In genomic region chr3:194481525-194482195, GRCh38 we compare ENCODE assay signal across 10 cellular contexts. TPM values are rescaled to one million over a fixed set of nuclear protein-coding genes. Genes with fewer than 3 reads are reported as not detected.
A peak's percentile ranks its signal among the peaks of the same experiment; 100 is the strongest.
DNase-seq lines count a peak whose midpoint lies in the region; TF ChIP-seq lines count a peak whose summit lies in the region.
"Had no signal": no experiment of that assay in that cellular context is flagged by ENCODE, and none has a peak within 500 bp of the region (broad histone marks: within the 10 kb centered on the region; RNA-seq: fewer than 3 reads in every experiment).

No MANE protein-coding gene starts in this region.

- H3K27me3 ChIP-seq in Loucy (ENCODE audit: insufficient read depth, low read length, poor library complexity, severe bottlenecking) (no peaks in the 10 kb centered on the region), skeletal muscle satellite cell (ENCODE audit: control insufficient read depth, insufficient read depth, low read length) (no peaks in the 10 kb centered on the region)

- H2AFZ ChIP-seq in Loucy (ENCODE audit: low read length) = no peak overlapping the region

- peaks cover 46% of the 10 kb centered on the region for H3K4me1 Mint-ChIP-seq in activated CD4-positive, alpha-beta memory T cell treated with anti-CD3 and anti-CD28 coated beads for 36 hours (ENCODE audit: low read depth)
- H3K4me1 Mint-ChIP-seq in activated CD4-positive, alpha-beta memory T cell treated with anti-CD3 and anti-CD28 coated beads, Interleukin-2, amount 10 ng/mL, durations not matched to agents 7 days and 5 days = peaks cover 45% of the 10 kb centered on the region
- H3K4me1 Mint-ChIP-seq in dendritic cell treated with granulocyte-macrophage colony-stimulating factor and Interleukin-4, amounts not matched to agents 40 ng/mL and 50 ng/mL, for 4 days (ENCODE audit: low read depth) = peaks cover 43% of the 10 kb centered on the region

- H3K4me3 ChIP-seq in Loucy (ENCODE audit: low read length, poor library complexity, severe bottlenecking) (peak overlapping the region; percentile 12), skeletal muscle satellite cell (ENCODE audit: low read length) (no peak overlapping the region)

- no peaks in the 10 kb centered on the region for H3K36me3 ChIP-seq in Loucy (ENCODE audit: insufficient read depth, low read length)
- H3K36me3 ChIP-seq in skeletal muscle satellite cell (ENCODE audit: insufficient read depth, low read length) = peaks cover 28% of the 10 kb centered on the region

- no peaks in the 10 kb centered on the region for H3K27me3 Mint-ChIP-seq in activated CD4-positive, alpha-beta memory T cell treated with anti-CD3 and anti-CD28 coated beads for 36 hours
- no peaks in the 10 kb centered on the region for H3K27me3 Mint-ChIP-seq in activated CD4-positive, alpha-beta memory T cell treated with anti-CD3 and anti-CD28 coated beads, Interleukin-2, amount 10 ng/mL, durations not matched to agents 7 days and 5 days
- H3K27me3 Mint-ChIP-seq in dendritic cell treated with granulocyte-macrophage colony-stimulating factor and Interleukin-4, amounts not matched to agents 40 ng/mL and 50 ng/mL, for 4 days = no peaks in the 10 kb centered on the region
- H3K27me3 Mint-ChIP-seq: activated naive CD8-positive, alpha-beta T cell treated with anti-CD3 and anti-CD28 coated beads, Interleukin-2, amount 10 ng/mL, durations not matched to agents 7 days and 5 days had no signal

- H3K9me3 ChIP-seq in Loucy (ENCODE audit: insufficient read depth, low read depth, low read length) = no peaks in the 10 kb centered on the region
- no peaks in the 10 kb centered on the region for H3K9me3 ChIP-seq in skeletal muscle satellite cell (replicated peaks; ENCODE audit: low read length)

- H3F3A ChIP-seq in Loucy (ENCODE audit: low read depth) = no peaks in the 10 kb centered on the region

- peaks cover 95% of the 10 kb centered on the region for H3K79me2 ChIP-seq in Loucy (ENCODE audit: insufficient read depth, low read length)

- no peaks in the 10 kb centered on the region for H3K9me3 Mint-ChIP-seq in activated CD4-positive, alpha-beta memory T cell treated with anti-CD3 and anti-CD28 coated beads for 36 hours
- H3K9me3 Mint-ChIP-seq in activated CD4-positive, alpha-beta memory T cell treated with anti-CD3 and anti-CD28 coated beads, Interleukin-2, amount 10 ng/mL, durations not matched to agents 7 days and 5 days = no peaks in the 10 kb centered on the region
- no peaks in the 10 kb centered on the region for H3K9me3 Mint-ChIP-seq in dendritic cell treated with granulocyte-macrophage colony-stimulating factor and Interleukin-4, amounts not matched to agents 40 ng/mL and 50 ng/mL, for 4 days
- H3K9me3 Mint-ChIP-seq: activated naive CD8-positive, alpha-beta T cell treated with anti-CD3 and anti-CD28 coated beads, Interleukin-2, amount 10 ng/mL, durations not matched to agents 7 days and 5 days had no signal

- no peak for DNase-seq in activated CD4-positive, alpha-beta memory T cell treated with anti-CD3 and anti-CD28 coated beads for 36 hours
- no peak for DNase-seq in activated CD4-positive, alpha-beta memory T cell treated with anti-CD3 and anti-CD28 coated beads, Interleukin-2, amount 10 ng/mL, durations not matched to agents 7 days and 5 days
- DNase-seq in amygdala (lab: John Stamatoyannopoulos, UW) (no peak), NCI-H226 (no peak), hypothalamus (lab: John Stamatoyannopoulos, UW) (no peak)
- DNase-seq: activated naive CD8-positive, alpha-beta T cell treated with anti-CD3 and anti-CD28 coated beads, Interleukin-2, amount 10 ng/mL, durations not matched to agents 7 days and 5 days; dermis blood vessel endothelial cell had no signal

- no peak for TF ChIP-seq CTCF in Loucy (conservative IDR thresholded peaks at IDR 0.05; ENCODE audit: low read length)

- no peaks in the 10 kb centered on the region for H3K9me2 ChIP-seq in Loucy (replicated peaks; ENCODE audit: low read depth, low read length)

- CTCF ChIA-PET in activated CD4-positive, alpha-beta memory T cell treated with anti-CD3 and anti-CD28 coated beads for 36 hours (lab: Charles Lee) = interaction anchor here (2.0 to 3.3 kb wide), 2 partner anchors 10 to 92 kb away, joined by 8 to 17 read pairs; no protein-coding TSS in a partner anchor
- CTCF ChIA-PET in activated CD4-positive, alpha-beta memory T cell treated with anti-CD3 and anti-CD28 coated beads, Interleukin-2, amount 10 ng/mL, durations not matched to agents 7 days and 5 days (lab: Charles Lee) = interaction anchor here (1.5 kb wide), 1 partner anchor 10 kb away, joined by 5 read pairs; no protein-coding TSS in a partner anchor

- peaks cover 31% of the 10 kb centered on the region for H3K36me3 Mint-ChIP-seq in activated CD4-positive, alpha-beta memory T cell treated with anti-CD3 and anti-CD28 coated beads for 36 hours
- peaks cover 33% of the 10 kb centered on the region for H3K36me3 Mint-ChIP-seq in activated CD4-positive, alpha-beta memory T cell treated with anti-CD3 and anti-CD28 coated beads, Interleukin-2, amount 10 ng/mL, durations not matched to agents 7 days and 5 days (ENCODE audit: low read depth)
- H3K36me3 Mint-ChIP-seq in dendritic cell treated with granulocyte-macrophage colony-stimulating factor and Interleukin-4, amounts not matched to agents 40 ng/mL and 50 ng/mL, for 4 days (ENCODE audit: low read depth) = peaks cover 22% of the 10 kb centered on the region

- peaks cover 86% of the 10 kb centered on the region for H4K20me1 ChIP-seq in Loucy (ENCODE audit: insufficient read depth, low read length, poor library complexity, severe bottlenecking)

- H3K4me1 ChIP-seq in Loucy (ENCODE audit: insufficient read depth, low read length, poor library complexity, severe bottlenecking) = peaks cover 63% of the 10 kb centered on the region
- peaks cover 38% of the 10 kb centered on the region for H3K4me1 ChIP-seq in skeletal muscle satellite cell (ENCODE audit: control insufficient read depth, insufficient read depth, low read length)

- intact Hi-C loops in activated CD4-positive, alpha-beta memory T cell treated with anti-CD3 and anti-CD28 coated beads for 36 hours (cut with micrococcal nuclease) = no loop called here
- intact Hi-C loops in dendritic cell treated with granulocyte-macrophage colony-stimulating factor and Interleukin-4, amounts not matched to agents 40 ng/mL and 50 ng/mL, for 4 days (cut with micrococcal nuclease) = no loop called here

- H3K27ac Mint-ChIP-seq in activated CD4-positive, alpha-beta memory T cell treated with anti-CD3 and anti-CD28 coated beads for 36 hours = peak overlapping the region; percentile 67
- no peak overlapping the region for H3K27ac Mint-ChIP-seq in activated CD4-positive, alpha-beta memory T cell treated with anti-CD3 and anti-CD28 coated beads, Interleukin-2, amount 10 ng/mL, durations not matched to agents 7 days and 5 days
- peak overlapping the region; percentile 21 for H3K27ac Mint-ChIP-seq in dendritic cell treated with granulocyte-macrophage colony-stimulating factor and Interleukin-4, amounts not matched to agents 40 ng/mL and 50 ng/mL, for 4 days

- H3K4me3 Mint-ChIP-seq in activated CD4-positive, alpha-beta memory T cell treated with anti-CD3 and anti-CD28 coated beads for 36 hours = peak overlapping the region; percentile 35
- H3K4me3 Mint-ChIP-seq in activated CD4-positive, alpha-beta memory T cell treated with anti-CD3 and anti-CD28 coated beads, Interleukin-2, amount 10 ng/mL, durations not matched to agents 7 days and 5 days = no peak overlapping the region
- H3K4me3 Mint-ChIP-seq in dendritic cell treated with granulocyte-macrophage colony-stimulating factor and Interleukin-4, amounts not matched to agents 40 ng/mL and 50 ng/mL, for 4 days = no peak overlapping the region
- H3K4me3 Mint-ChIP-seq: activated naive CD8-positive, alpha-beta T cell treated with anti-CD3 and anti-CD28 coated beads, Interleukin-2, amount 10 ng/mL, durations not matched to agents 7 days and 5 days had no signal

- POLR2A ChIA-PET in activated CD4-positive, alpha-beta memory T cell treated with anti-CD3 and anti-CD28 coated beads for 36 hours (lab: Charles Lee) = no interaction called here
- POLR2A ChIA-PET in activated CD4-positive, alpha-beta memory T cell treated with anti-CD3 and anti-CD28 coated beads, Interleukin-2, amount 10 ng/mL, durations not matched to agents 7 days and 5 days (lab: Charles Lee) = interaction anchor here (1.3 kb wide), 1 partner anchor 10 kb away, joined by 4 read pairs; no protein-coding TSS in a partner anchor

- H3K4me2 ChIP-seq in Loucy (ENCODE audit: low read depth, low read length, poor library complexity, severe bottlenecking) (peak overlapping the region; percentile 63), skeletal muscle satellite cell (ENCODE audit: low read length) (peak overlapping the region; percentile 58)

- H3K9ac ChIP-seq in Loucy (ENCODE audit: low read depth, low read length, poor library complexity, severe bottlenecking) (peak overlapping the region; percentile 11), skeletal muscle satellite cell (ENCODE audit: low read depth, low read length) (peak overlapping the region; percentile 49)

RNA-seq across cellular contexts. Expression of gene ATP13A3, which starts 5.1 kb away (rescaled TPM):
- 100 to 1,000 TPM; 136 to 145 TPM for total RNA-seq in activated CD4-positive, alpha-beta memory T cell treated with anti-CD3 and anti-CD28 coated beads for 36 hours
- 10 to 100 TPM; 76.8 to 77.8 TPM for total RNA-seq in activated CD4-positive, alpha-beta memory T cell treated with anti-CD3 and anti-CD28 coated beads, Interleukin-2, amount 10 ng/mL, durations not matched to agents 7 days and 5 days
- total RNA-seq in skeletal muscle satellite cell (2012; rRNA removed) = 237 and 312 TPM in 2 replicates
